ENCODE assay signal across 24 cellular contexts in the genomic region with DNA sequence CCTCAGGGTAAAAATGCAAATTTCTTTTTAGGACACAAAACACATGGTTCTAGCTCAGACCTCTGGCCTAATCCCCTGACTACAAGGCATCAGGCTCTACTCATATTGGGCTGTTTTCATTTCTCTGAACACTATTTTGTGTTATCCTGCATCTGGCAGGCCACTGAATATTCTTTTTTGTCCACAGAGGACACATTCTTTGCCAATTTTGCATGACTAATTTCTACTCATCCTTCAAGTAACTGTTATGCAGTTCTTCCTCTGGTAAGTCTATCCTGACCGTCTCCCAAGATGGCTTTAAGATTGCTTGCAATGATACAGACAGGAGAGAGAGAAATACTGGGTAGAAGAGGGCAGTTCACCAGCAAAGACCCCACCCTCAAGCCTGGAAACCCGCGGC.
"Had no signal": no experiment of that assay in that cellular context is flagged by ENCODE, and none has a peak within 500 bp of the region (broad histone marks: within the 10 kb centered on the region; RNA-seq: fewer than 3 reads in every experiment).

No MANE protein-coding gene starts in this region.

- H3K4me1 Mint-ChIP-seq: immature natural killer cell; naive thymus-derived CD4-positive, alpha-beta T cell; stimulated activated effector memory CD8-positive, alpha-beta T cell treated with anti-CD3 and anti-CD28 coated beads, Interleukin-12 subunit alpha, Interleukin-12 subunit beta, amount 100 ng/mL, for 72 hours had no signal

- H3K36me3 Mint-ChIP-seq: immature natural killer cell; naive thymus-derived CD4-positive, alpha-beta T cell; stimulated activated effector memory CD8-positive, alpha-beta T cell treated with anti-CD3 and anti-CD28 coated beads, Interleukin-12 subunit alpha, Interleukin-12 subunit beta, amount 100 ng/mL, for 72 hours; type B pancreatic cell had no signal

- DNase-seq: cerebellar nuclear complex; cortex of kidney; dorsolateral prefrontal cortex; effector CD4-positive, alpha-beta T cell; foreskin keratinocyte; heart right ventricle; hypothalamus; immature natural killer cell; left ventricle myocardium superior; mesendoderm; midbrain; naive thymus-derived CD4-positive, alpha-beta T cell; right cardiac atrium; sigmoid colon; stimulated activated CD4-positive, alpha-beta T cell treated with anti-CD3 and anti-CD28 coated beads, Interleukin-2, amount 100 ng/mL, for 24 hours; stimulated activated CD4-positive, alpha-beta T cell treated with anti-CD3 and anti-CD28 coated beads, Interleukin-4, amount 100 ng/mL, for 24 hours; stimulated activated naive CD4-positive, alpha-beta T cell treated with Interleukin-2 at 50 U/mL for 16 hours; stomach; thyroid gland had no signal

- H3K9me3 ChIP-seq: gastroesophageal sphincter, heart right ventricle, prostate gland, sigmoid colon, stomach, thyroid gland had no signal

- H3K4me1 ChIP-seq: gastroesophageal sphincter, heart right ventricle, prostate gland, sigmoid colon, stomach, thyroid gland had no signal

- H3K27me3 ChIP-seq: foreskin keratinocyte, gastroesophageal sphincter, heart right ventricle, sigmoid colon, stomach, thyroid gland had no signal

- H3K4me3 Mint-ChIP-seq: immature natural killer cell; naive thymus-derived CD4-positive, alpha-beta T cell; nephron; stimulated activated effector memory CD8-positive, alpha-beta T cell treated with anti-CD3 and anti-CD28 coated beads, Interleukin-12 subunit alpha, Interleukin-12 subunit beta, amount 100 ng/mL, for 72 hours; type B pancreatic cell had no signal

- H3K4me3 ChIP-seq: gastroesophageal sphincter, heart right ventricle, prostate gland, sigmoid colon, stomach, thyroid gland had no signal

- H3K9me3 Mint-ChIP-seq: naive thymus-derived CD4-positive, alpha-beta T cell; nephron; type B pancreatic cell had no signal

- H3K36me3 ChIP-seq: gastroesophageal sphincter, heart right ventricle, prostate gland, sigmoid colon, stomach, thyroid gland had no signal

- H3K27ac Mint-ChIP-seq: immature natural killer cell; nephron; stimulated activated effector memory CD8-positive, alpha-beta T cell treated with anti-CD3 and anti-CD28 coated beads, Interleukin-12 subunit alpha, Interleukin-12 subunit beta, amount 100 ng/mL, for 72 hours; type B pancreatic cell had no signal

- H3K27ac ChIP-seq: dorsolateral prefrontal cortex, foreskin keratinocyte, gastroesophageal sphincter, heart right ventricle, prostate gland, sigmoid colon, stomach, thyroid gland had no signal
